28 cellular contexts compared by ENCODE assay signal in the genomic region with DNA sequence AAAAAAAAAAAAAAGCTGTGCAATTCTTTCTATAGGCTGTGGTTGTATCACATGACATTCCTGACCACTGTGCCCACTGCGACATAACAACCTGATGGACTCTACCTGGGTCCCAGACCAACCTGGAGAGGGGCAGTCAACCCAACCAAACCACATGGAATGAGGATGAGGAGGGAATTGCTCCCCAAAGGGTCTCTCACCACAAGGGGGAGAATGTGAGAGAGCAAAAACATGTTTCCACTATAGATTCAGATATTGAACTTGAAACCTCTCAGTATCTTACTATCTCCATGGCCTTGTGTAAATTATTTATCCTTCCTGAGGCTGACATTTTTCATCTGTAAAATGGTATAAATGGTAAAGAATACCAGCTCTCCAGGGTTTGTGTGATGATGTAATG.
DNase-seq lines count a peak whose midpoint lies in the region; ATAC-seq, FAIRE-seq and TF ChIP-seq lines count a peak whose summit lies in the region.
"Had no signal": no experiment of that assay in that cellular context is flagged by ENCODE, and none has a peak within 500 bp of the region (broad histone marks: within the 10 kb centered on the region; RNA-seq: fewer than 3 reads in every experiment).

No MANE protein-coding gene starts in this region.

- H3K9me3 ChIP-seq in Panc1 (ENCODE audit: control insufficient read depth, insufficient read depth, low read depth, low read length) = no peaks in the 10 kb centered on the region
- no peaks in the 10 kb centered on the region for H3K9me3 ChIP-seq in keratinocyte (ENCODE audit: control insufficient read depth, low read depth, low read length)
- no peaks in the 10 kb centered on the region for H3K9me3 ChIP-seq in hepatocyte (ENCODE audit: low read depth)
- H3K9me3 ChIP-seq in heart right ventricle = peaks cover 0 to 15% (median 0%) of the 10 kb centered on the region in 11 donors
- H3K9me3 ChIP-seq: ascending aorta, psoas muscle, thyroid gland had no signal

- H3K36me3 ChIP-seq in Panc1 (ENCODE audit: control insufficient read depth, insufficient read depth, low read length) = no peaks in the 10 kb centered on the region
- H3K36me3 ChIP-seq in keratinocyte (ENCODE audit: control insufficient read depth in 2 of 2, extremely low read depth in 1 of 2, insufficient read depth in 2 of 2, low read length in 2 of 2) = no peaks in the 10 kb centered on the region
- H3K36me3 ChIP-seq in hepatocyte (replicated peaks; ENCODE audit: insufficient read depth, low read depth) = no peaks in the 10 kb centered on the region
- H3K36me3 ChIP-seq in heart right ventricle = no peaks in the 10 kb centered on the region
- H3K36me3 ChIP-seq: ascending aorta, thyroid gland had no signal

- H3K27me3 ChIP-seq in Panc1 (ENCODE audit: control insufficient read depth, insufficient read depth, low read length) (peaks cover 5% of the 10 kb centered on the region; the same call in 1 of the 2 replicates), keratinocyte (ENCODE audit: control insufficient read depth, extremely low read depth, insufficient read depth, low read length) (no peaks in the 10 kb centered on the region), hepatocyte (no peaks in the 10 kb centered on the region), heart right ventricle (peaks cover 0 to 5% (median 0%) of the 10 kb centered on the region in 7 donors)
- H3K27me3 ChIP-seq: ascending aorta, thyroid gland had no signal

- WGBS in hepatocyte (ENCODE audit: low lambda C conversion rate, missing lambda C conversion rate) = 94% methylated on average over 1 of the region's 1 CpG
- 81 to 83% methylated on average over 1 of the region's 1 CpG for WGBS in heart right ventricle, 2 donors

- H2AFZ ChIP-seq in keratinocyte (ENCODE audit: control insufficient read depth, low read length) (no peak overlapping the region), hepatocyte (no peak overlapping the region)

- H3K79me2 ChIP-seq in keratinocyte (ENCODE audit: control insufficient read depth, insufficient read depth, low read length) = no peaks in the 10 kb centered on the region
- H3K79me2 ChIP-seq in hepatocyte = no peaks in the 10 kb centered on the region

- H3K27ac ChIP-seq in Panc1 (ENCODE audit: low read length) = no peak overlapping the region
- no peak overlapping the region for H3K27ac ChIP-seq in keratinocyte (ENCODE audit: control insufficient read depth, insufficient read depth, low read length)
- no peak overlapping the region for H3K27ac ChIP-seq in hepatocyte
- no peak overlapping the region for H3K27ac ChIP-seq in heart right ventricle
- H3K27ac ChIP-seq: ascending aorta, psoas muscle, skin epidermis, thyroid gland had no signal

- H3K4me1 Mint-ChIP-seq in CD14-positive monocyte = no peaks in the 10 kb centered on the region
- H3K4me1 Mint-ChIP-seq: activated naive CD4-positive, alpha-beta T cell treated with anti-CD3 and anti-CD28 coated beads, Interleukin-2, amount 50 U/mL, for 24 hours had no signal

- TF ChIP-seq CTCF in CD14-positive monocyte (IDR thresholded peaks at IDR 0.05) (peak; percentile 7), GM12873 (IDR thresholded peaks at IDR 0.05; ENCODE audit: insufficient read depth, low read depth, low read length, missing control alignments) (peak; percentile 28), Panc1 (IDR thresholded peaks at IDR 0.05) (peak; percentile 18; the same call in 1 of the 2 replicates), keratinocyte (optimal IDR thresholded peaks at IDR 0.05 in 1 of 3, IDR thresholded peaks at IDR 0.05 in 1 of 3, conservative IDR thresholded peaks at IDR 0.05 in 1 of 3; ENCODE audit: extremely low read depth in 1 of 3, insufficient read depth in 2 of 3, low read length in 3 of 3) (peak in 2 of 3 experiments; percentile 20), hepatocyte (IDR thresholded peaks at IDR 0.05; ENCODE audit: poor library complexity) (no peak), heart right ventricle (IDR thresholded peaks at IDR 0.05) (no peak)

- dilution Hi-C loops in keratinocyte (cut with MboI; ENCODE audit: extremely low pct_ligation_motif_present, low sequenced_read_pairs) = no loop called here

- H3K27ac Mint-ChIP-seq in CD14-positive monocyte = no peak overlapping the region
- H3K27ac Mint-ChIP-seq: activated naive CD4-positive, alpha-beta T cell treated with anti-CD3 and anti-CD28 coated beads, Interleukin-2, amount 50 U/mL, for 24 hours; activated T-helper 1 cell treated with anti-CD3 and anti-CD28 coated beads, Interleukin-12 subunit alpha, Interleukin-12 subunit beta, Interleukin-2, Interleukin-4 antibody, amounts not matched to agents 30 ng/mL and 10 ng/mL and 1 ng/mL, durations not matched to agents 14 hours and 24 hours and 36 hours; effector memory CD8-positive, alpha-beta T cell had no signal

- BruUV-seq in Panc1 (replicated peaks; lab: Mats Ljungman, UMichigan) = no TSS peak

- CTCF ChIA-PET in Panc1 (lab: Charles Lee) = no interaction called here

- in situ Hi-C loops in Panc1 (cut with HindIII; ENCODE audit: low pct_unique_long_range_greater_than_20kb, low sequenced_read_pairs) = no loop called here

- DNase-seq in CD14-positive monocyte (ENCODE audit: low spot score) (no peak), Panc1 (ENCODE audit: low read depth, low spot score) (no peak), keratinocyte (ENCODE audit: low read depth, low spot score) (no peak), hepatocyte (ENCODE audit: low spot score) (no peak), heart right ventricle (no peak)
- no peak for DNase-seq in activated CD4-positive, alpha-beta T cell treated with anti-CD3 and anti-CD28 coated beads for 48 hours
- DNase-seq: activated CD8-positive, alpha-beta memory T cell treated with anti-CD3 and anti-CD28 coated beads for 24 hours; cerebellar nuclear complex; effector memory CD8-positive, alpha-beta T cell; KG1; left ventricle myocardium superior; mucosa of descending colon; NCI-H1105; NCI-H2029 treated with DMSO at 0.1 percent for 48 hours; NK-92 treated with Interleukin-12 subunit alpha and Interleukin-12 subunit beta, amount 100 ng/mL, for 24 hours; psoas muscle; RPMI8226; stimulated activated CD4-positive, alpha-beta T cell treated with anti-CD3 and anti-CD28 coated beads, Interleukin-2, amount 100 ng/mL, for 24 hours; stimulated activated naive CD4-positive, alpha-beta T cell; T1000; thyroid gland had no signal

- H3K36me3 Mint-ChIP-seq in CD14-positive monocyte = no peaks in the 10 kb centered on the region
- H3K36me3 Mint-ChIP-seq: activated naive CD4-positive, alpha-beta T cell treated with anti-CD3 and anti-CD28 coated beads, Interleukin-2, amount 50 U/mL, for 24 hours had no signal

- H3K4me3 Mint-ChIP-seq in CD14-positive monocyte = no peak overlapping the region
- H3K4me3 Mint-ChIP-seq: activated naive CD4-positive, alpha-beta T cell treated with anti-CD3 and anti-CD28 coated beads, Interleukin-2, amount 50 U/mL, for 24 hours; activated T-helper 1 cell treated with anti-CD3 and anti-CD28 coated beads, Interleukin-12 subunit alpha, Interleukin-12 subunit beta, Interleukin-2, Interleukin-4 antibody, amounts not matched to agents 30 ng/mL and 10 ng/mL and 1 ng/mL, durations not matched to agents 14 hours and 24 hours and 36 hours; effector memory CD8-positive, alpha-beta T cell had no signal

- POLR2A ChIA-PET in Panc1 (lab: Charles Lee) = no interaction called here

- H3K27me3 Mint-ChIP-seq in CD14-positive monocyte (ENCODE audit: low read depth in 3 of 3) = peaks cover 5 to 11% (median 5%) of the 10 kb centered on the region in 3 donors

- no peaks in the 10 kb centered on the region for H3K9me1 ChIP-seq in keratinocyte (ENCODE audit: control insufficient read depth, extremely low read depth, insufficient read depth, low read length)

- intact Hi-C loops in CD14-positive monocyte (cut with micrococcal nuclease) = no loop called here
- intact Hi-C loops in Panc1 (cut with micrococcal nuclease; ENCODE audit: unreplicated experiment) = no loop called here
- intact Hi-C loops in heart right ventricle (cut with DNase I) = no loop called here

- ATAC-seq in Panc1 = no peak
- ATAC-seq in HG03280 (IDR thresholded peaks at IDR 0.05; ENCODE audit: unreplicated experiment) = no peak
- no peak for ATAC-seq in heart right ventricle
- ATAC-seq: activated CD4-positive, CD25-positive, alpha-beta regulatory T cell treated with anti-CD3 and anti-CD28 coated beads, Interleukin-2, amount 50 U/mL, for 24 hours; effector memory CD8-positive, alpha-beta T cell; left ventricle myocardium superior; mucosa of descending colon; psoas muscle had no signal

- no peak overlapping the region for H3K4me3 ChIP-seq in Panc1 (ENCODE audit: low read depth in 2 of 2, low read length in 2 of 2)
- H3K4me3 ChIP-seq in keratinocyte (ENCODE audit: control insufficient read depth in 2 of 3, extremely low read depth in 1 of 3, insufficient read depth in 2 of 3, low read depth in 1 of 3, low read length in 3 of 3) = no peak overlapping the region
- no peak overlapping the region for H3K4me3 ChIP-seq in hepatocyte
- H3K4me3 ChIP-seq in heart right ventricle = no peak overlapping the region
- H3K4me3 ChIP-seq: ascending aorta, mucosa of descending colon, psoas muscle, skin epidermis, thyroid gland had no signal

- peaks cover 0 to 6% (median 4%) of the 10 kb centered on the region in 7 donors for H3K9me3 Mint-ChIP-seq in CD14-positive monocyte
- H3K9me3 Mint-ChIP-seq: activated naive CD4-positive, alpha-beta T cell treated with anti-CD3 and anti-CD28 coated beads, Interleukin-2, amount 50 U/mL, for 24 hours; activated T-helper 1 cell treated with anti-CD3 and anti-CD28 coated beads, Interleukin-12 subunit alpha, Interleukin-12 subunit beta, Interleukin-2, Interleukin-4 antibody, amounts not matched to agents 30 ng/mL and 10 ng/mL and 1 ng/mL, durations not matched to agents 14 hours and 24 hours and 36 hours; effector memory CD8-positive, alpha-beta T cell had no signal

- no peaks in the 10 kb centered on the region for H3K4me1 ChIP-seq in Panc1 (ENCODE audit: control insufficient read depth, insufficient read depth, low read length)
- H3K4me1 ChIP-seq in keratinocyte (ENCODE audit: control insufficient read depth, extremely low read depth, insufficient read depth, low read length) = no peaks in the 10 kb centered on the region
- H3K4me1 ChIP-seq in hepatocyte (ENCODE audit: insufficient read depth) = no peaks in the 10 kb centered on the region
- no peaks in the 10 kb centered on the region for H3K4me1 ChIP-seq in heart right ventricle
- H3K4me1 ChIP-seq: ascending aorta, psoas muscle, thyroid gland had no signal

- H3K9ac ChIP-seq in keratinocyte (ENCODE audit: control insufficient read depth, extremely low read depth, insufficient read depth, low read length) = no peak overlapping the region

- H3K4me2 ChIP-seq in keratinocyte (ENCODE audit: control insufficient read depth, extremely low read depth, insufficient read depth, low read depth, low read length) (no peak overlapping the region), hepatocyte (no peak overlapping the region)

- FAIRE-seq in keratinocyte (lab: Jason Lieb, UNC) = no peak

- no peaks in the 10 kb centered on the region for H4K20me1 ChIP-seq in keratinocyte (ENCODE audit: control insufficient read depth, extremely low read depth, insufficient read depth, low read length)
- no peaks in the 10 kb centered on the region for H4K20me1 ChIP-seq in hepatocyte (ENCODE audit: insufficient read depth, poor library complexity, severe bottlenecking)

- no peaks in the 10 kb centered on the region for H3K9me2 ChIP-seq in hepatocyte (replicated peaks; ENCODE audit: insufficient read depth)

Comparison
In these comparisons a context has a peak if more than half of its experiments do, and no peak if none do; other contexts are left out.
1. CTCF ChIP-seq: peak in CD14-positive monocyte (single experiment), GM12873 (single experiment), Panc1 (single experiment) and keratinocyte (2 of 3); none in hepatocyte (single experiment) and heart right ventricle (0 of 9).